Comparison of ENCODE assay signal across 6 cellular contexts in the genomic region with DNA sequence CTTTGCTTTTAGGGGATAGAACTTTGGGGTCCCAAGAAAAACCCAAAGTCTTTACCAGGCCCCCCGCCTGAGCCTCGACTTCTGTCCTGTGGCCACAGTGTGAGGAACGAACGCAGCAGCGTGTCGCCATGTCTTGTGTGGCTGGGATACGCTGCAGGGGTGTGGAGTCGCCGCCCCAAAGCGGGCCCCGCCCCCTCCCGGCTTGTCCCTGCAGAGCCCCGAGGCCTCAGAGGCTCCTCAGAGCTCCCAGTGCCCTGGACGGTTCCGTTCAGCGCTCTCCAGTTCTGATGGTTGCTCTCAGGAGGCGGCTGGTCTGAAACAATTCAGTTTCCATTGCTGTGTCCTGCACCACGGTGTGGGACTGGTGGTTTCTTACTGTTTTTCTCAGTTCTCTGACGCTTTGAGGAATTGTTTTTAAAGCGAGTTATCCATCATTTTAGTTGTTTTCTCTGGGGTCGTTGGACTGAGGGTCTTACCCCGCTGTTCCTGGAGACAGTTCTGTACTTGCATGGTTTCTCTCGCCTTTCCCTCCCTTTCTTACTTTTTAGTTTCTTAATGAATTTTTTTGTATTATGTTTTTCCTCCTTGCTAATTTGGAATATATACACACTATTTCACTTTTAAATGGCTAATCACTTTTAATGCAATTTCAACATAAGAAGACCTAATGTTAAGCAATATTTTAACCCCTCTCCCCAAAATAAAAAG. TPM values are rescaled to one million over a fixed set of nuclear protein-coding genes. Genes with fewer than 3 reads are reported as not detected.
DNase-seq lines count a peak whose midpoint lies in the region; ATAC-seq and TF ChIP-seq lines count a peak whose summit lies in the region.

No MANE protein-coding gene starts in this region.

- H3K9ac ChIP-seq in HCT116 (ENCODE audit: low read length), result peak overlapping the region; percentile 60

- TF ChIP-seq POLR2A in HCT116 (IDR thresholded peaks at IDR 0.05; ENCODE audit: borderline replicate concordance, extremely low read depth, insufficient read depth, insufficient read length), result peak; percentile 81

- H3K27me3 ChIP-seq in HCT116 (ENCODE audit: insufficient read depth, low read length), result no peaks in the 10 kb centered on the region

- H3K27ac ChIP-seq in HCT116 (ENCODE audit: low read depth, low read length), result peak overlapping the region; percentile 41

- H4K20me1 ChIP-seq in HCT116 (ENCODE audit: insufficient read depth), result no peaks in the 10 kb centered on the region

- no peaks in the 10 kb centered on the region for H3K36me3 ChIP-seq in HCT116 (ENCODE audit: control insufficient read depth in 1 of 2, insufficient read depth in 2 of 2, low read length in 2 of 2)

- POLR2A ChIA-PET in HCT116 (lab: Charles Lee), result interaction anchor here (0.9 kb wide), 1 partner anchor 53 kb away, joined by 4 read pairs; a partner anchor contains a TSS

- RAD21 ChIA-PET in HCT116 (lab: Charles Lee; ENCODE audit: low non-redundant PET in 1 of 2, low total read pairs in 2 of 2, uncharacterized antibody in 2 of 2, unreplicated experiment in 2 of 2), result interaction anchor here in 1 of 2 experiments (0.5 kb wide), 1 partner anchor 27 kb away, joined by 4 read pairs; no protein-coding TSS in a partner anchor

- no peak for TF ChIP-seq CTCF in HCT116 (IDR thresholded peaks at IDR 0.05 in 2 of 3, conservative IDR thresholded peaks at IDR 0.05 in 1 of 3; ENCODE audit: borderline replicate concordance in 1 of 3, insufficient read depth in 1 of 3, low read depth in 2 of 3, low read length in 2 of 3)

- H3K9me2 ChIP-seq in HCT116 (ENCODE audit: insufficient read depth), result no peaks in the 10 kb centered on the region

- H3K9me3 ChIP-seq in HCT116 (ENCODE audit: control insufficient read depth in 1 of 2, insufficient read depth in 1 of 2, low read depth in 1 of 2, low read length in 2 of 2), result no peaks in the 10 kb centered on the region

- H3K4me3 ChIP-seq in HCT116 (replicated peaks in 1 of 2; ENCODE audit: low read depth in 1 of 2, low read length in 2 of 2), result peak overlapping the region; percentile 43 to 67

- DNase-seq in HCT116 (ENCODE audit: low read depth, low spot score) (no peak), iPS DF 19.7 (ENCODE audit: low read depth, low spot score) (peak; percentile 38), DMS 273 (lab: John Stamatoyannopoulos, UW; ENCODE audit: unreplicated experiment) (no peak)
- peak; percentile 74 for DNase-seq in activated CD8-positive, alpha-beta memory T cell treated with anti-CD3 and anti-CD28 coated beads, Interleukin-2, amount 50 U/mL, for 4 hours
- peak; percentile 38 to 59 for DNase-seq in stimulated activated CD8-positive, alpha-beta memory T cell treated with anti-CD3 and anti-CD28 coated beads, Interleukin-7, amount 100 ng/mL, for 4 hours (ENCODE audit: low read depth in 2 of 2)

- no peak for TF ChIP-seq RAD21 in HCT116 (IDR thresholded peaks at IDR 0.05; ENCODE audit: low read depth)

- CTCF ChIA-PET in HCT116 (lab: Charles Lee), result interaction anchor here (1.0 kb wide), 1 partner anchor 243 kb away, joined by 4 read pairs; no protein-coding TSS in a partner anchor

- peak overlapping the region; percentile 30 for H2AFZ ChIP-seq in HCT116 (ENCODE audit: low read depth, low read length, poor library complexity, severe bottlenecking)

- peak overlapping the region; percentile 96 for H3K4me2 ChIP-seq in HCT116 (ENCODE audit: low read length)

- intact Hi-C loops in HCT116 (cut with micrococcal nuclease), result loop anchor here (1.0 to 10.0 kb wide), 3 partner anchors 53 to 380 kb away; a partner anchor contains a TSS

- H3K79me2 ChIP-seq in HCT116 (ENCODE audit: insufficient read depth, low read length), result no peaks in the 10 kb centered on the region

- BruUV-seq in HCT116 (replicated peaks; lab: Mats Ljungman, UMichigan), result no TSS peak

- ATAC-seq in HCT116, result peak; percentile 74
- no peak for ATAC-seq in HG03520 (IDR thresholded peaks at IDR 0.05; ENCODE audit: unreplicated experiment)

- peaks cover 10 to 37% of the 10 kb centered on the region in 2 experiments for H3K4me1 ChIP-seq in HCT116 (ENCODE audit: control insufficient read depth in 1 of 2, insufficient read depth in 2 of 2, low read length in 2 of 2)

TF ChIP-seq in HCT116, 20 proteins besides CTCF, POLR2A, EP300 and RAD21:
- no peak for TF ChIP-seq JUND (IDR thresholded peaks at IDR 0.05)
- TF ChIP-seq ZNF274 (IDR thresholded peaks at IDR 0.05; ENCODE audit: low read depth, low read length), result no peak
- no peak for TF ChIP-seq CEBPB (IDR thresholded peaks at IDR 0.05; ENCODE audit: low read depth)
- no peak for TF ChIP-seq TCF7L2 (IDR thresholded peaks at IDR 0.05; ENCODE audit: borderline replicate concordance, extremely low read depth, insufficient read depth, insufficient read length)
- TF ChIP-seq, protein P1, sequence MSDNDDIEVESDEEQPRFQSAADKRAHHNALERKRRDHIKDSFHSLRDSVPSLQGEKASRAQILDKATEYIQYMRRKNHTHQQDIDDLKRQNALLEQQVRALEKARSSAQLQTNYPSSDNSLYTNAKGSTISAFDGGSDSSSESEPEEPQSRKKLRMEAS (IDR thresholded peaks at IDR 0.05), result no peak
- TF ChIP-seq EGR1 (IDR thresholded peaks at IDR 0.05; ENCODE audit: low read depth), result no peak
- no peak for TF ChIP-seq CBX3 (IDR thresholded peaks at IDR 0.05; ENCODE audit: low read depth)
- TF ChIP-seq POLR2AphosphoS5 (IDR thresholded peaks at IDR 0.05; ENCODE audit: low read depth, low read length), result peak; percentile 93
- no peak for TF ChIP-seq FOSL1 (IDR thresholded peaks at IDR 0.05; ENCODE audit: low read depth)
- TF ChIP-seq SP1 (IDR thresholded peaks at IDR 0.05; ENCODE audit: low read depth), result no peak
- TF ChIP-seq YY1 (IDR thresholded peaks at IDR 0.05; ENCODE audit: extremely low read depth, insufficient replicate concordance, low read depth, low read length), result peak; percentile 87
- TF ChIP-seq, protein P2, sequence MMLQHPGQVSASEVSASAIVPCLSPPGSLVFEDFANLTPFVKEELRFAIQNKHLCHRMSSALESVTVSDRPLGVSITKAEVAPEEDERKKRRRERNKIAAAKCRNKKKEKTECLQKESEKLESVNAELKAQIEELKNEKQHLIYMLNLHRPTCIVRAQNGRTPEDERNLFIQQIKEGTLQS (IDR thresholded peaks at IDR 0.05), result no peak
TF ChIP-seq in HCT116: peak in this region for 2.

RNA-seq across cellular contexts. Expression of a gene that starts 1.6 kb away (rescaled TPM):
- 28.2 TPM for total RNA-seq in HCT116 (2021; ENCODE audit: unreplicated experiment)
- 22.3 and 26.0 TPM in 2 replicates for polyA plus RNA-seq in HCT116 (2012)

RNA-seq across cellular contexts. Expression of a gene that starts 7.9 kb away (rescaled TPM):
- 0.22 TPM for total RNA-seq in HCT116 (2021; ENCODE audit: unreplicated experiment)
- 4.4 and 5.6 TPM in 2 replicates for polyA plus RNA-seq in HCT116 (2012)

RNA-seq across cellular contexts. Expression of a gene that starts 11.9 kb away (rescaled TPM):
- total RNA-seq in HCT116 (2021; ENCODE audit: unreplicated experiment), result 22.0 TPM
- polyA plus RNA-seq in HCT116 (2012), result 17.8 and 20.2 TPM in 2 replicates

RNA-seq across cellular contexts. Expression of a gene that starts 26.1 kb away (rescaled TPM):
- 91.1 TPM for total RNA-seq in HCT116 (2021; ENCODE audit: unreplicated experiment)
- polyA plus RNA-seq in HCT116 (2012), result 75.9 and 100 TPM in 2 replicates

RNA-seq across cellular contexts. Expression of a gene that starts 53.0 kb away (rescaled TPM):
- 17.5 TPM for total RNA-seq in HCT116 (2021; ENCODE audit: unreplicated experiment)
- polyA plus RNA-seq in HCT116 (2012), result 19.1 and 21.9 TPM in 2 replicates

Comparison
In these comparisons a context has a peak if more than half of its experiments do, and no peak if none do; other contexts are left out.
1. DNase-seq: peak in activated CD8-positive, alpha-beta memory T cell treated with anti-CD3 and anti-CD28 coated beads, Interleukin-2, amount 50 U/mL, for 4 hours (single experiment), iPS DF 19.7 (single experiment) and stimulated activated CD8-positive, alpha-beta memory T cell treated with anti-CD3 and anti-CD28 coated beads, Interleukin-7, amount 100 ng/mL, for 4 hours (2 of 2); none in HCT116 (single experiment) and DMS 273 (single experiment).